In the genomic region with DNA sequence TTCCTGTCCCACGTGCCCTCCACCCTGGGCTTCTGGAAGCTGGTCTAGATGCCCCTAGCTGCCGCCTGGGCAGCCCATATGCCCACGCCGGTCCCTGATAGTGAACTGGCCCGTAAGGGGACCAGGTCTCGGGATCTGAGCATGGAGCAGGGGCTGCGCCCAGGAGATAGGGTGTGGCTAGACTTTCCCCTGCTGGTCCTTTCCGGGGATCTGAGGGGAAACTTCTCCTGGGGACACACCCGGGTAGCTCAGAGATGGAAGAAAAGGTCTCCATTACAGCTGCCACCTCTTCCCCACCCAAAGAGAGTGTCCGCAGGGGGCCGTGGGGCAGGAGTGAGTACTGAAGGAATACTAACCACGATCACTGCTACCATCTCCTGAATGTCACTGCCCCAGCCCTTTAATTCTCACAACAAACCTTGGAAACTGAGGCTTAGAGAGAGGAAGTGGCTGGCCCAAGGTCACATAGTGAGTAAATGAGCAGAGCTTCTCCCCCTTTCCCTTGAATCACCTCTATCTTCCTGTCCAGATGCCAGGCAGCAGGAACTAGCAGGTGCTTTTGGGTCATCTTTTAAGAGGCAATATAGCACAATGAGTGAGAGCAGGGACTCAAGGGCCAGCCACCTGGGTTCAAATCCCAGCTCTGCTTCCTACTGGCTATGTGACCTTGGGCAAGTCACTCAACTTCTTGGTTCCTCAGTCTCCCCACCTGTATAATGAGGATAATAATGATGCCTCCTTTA, we compare ENCODE assay signal across 18 cellular contexts. TPM values are rescaled to one million over a fixed set of nuclear protein-coding genes. Genes with fewer than 3 reads are reported as not detected.
A peak's percentile ranks its signal among the peaks of the same experiment; 100 is the strongest.
DNase-seq lines count a peak whose midpoint lies in the region; ATAC-seq and TF ChIP-seq lines count a peak whose summit lies in the region.
"Had no signal": no experiment of that assay in that cellular context is flagged by ENCODE, and none has a peak within 500 bp of the region (broad histone marks: within the 10 kb centered on the region; RNA-seq: fewer than 3 reads in every experiment).

No MANE protein-coding gene starts in this region.

- TF ChIP-seq CTCF in HEK293 (tag by site-specific recombination; IDR thresholded peaks at IDR 0.05) = no peak
- no peak for TF ChIP-seq CTCF in chondrocyte (IDR thresholded peaks at IDR 0.05)

- H3K36me3 ChIP-seq in HEK293 (ENCODE audit: control insufficient read depth in 2 of 2, insufficient read depth in 1 of 2, low read length in 2 of 2) = no peaks in the 10 kb centered on the region
- H3K36me3 ChIP-seq: HAP-1 had no signal

- no peak overlapping the region for H3K4me3 ChIP-seq in HEK293 (ENCODE audit: low read depth, low read length)
- H3K4me3 ChIP-seq: HAP-1 had no signal

- H3K27me3 ChIP-seq in layer of hippocampus (ENCODE audit: control insufficient read depth, insufficient read depth, low read length) = no peaks in the 10 kb centered on the region

- H3K9me3 ChIP-seq in HEK293 (ENCODE audit: control insufficient read depth, insufficient read depth, low read depth, low read length) = no peaks in the 10 kb centered on the region
- H3K9me3 ChIP-seq: HAP-1 had no signal

- no peak overlapping the region for H3K27ac ChIP-seq in HEK293 (ENCODE audit: extremely low read depth, low read depth, low read length)
- peak overlapping the region; percentile 79 for H3K27ac ChIP-seq in layer of hippocampus (ENCODE audit: low read depth, low read length)
- H3K27ac ChIP-seq in temporal lobe (ENCODE audit: low read depth, low read length) = peak overlapping the region; percentile 92

- POLR2A ChIA-PET in HEK293 (lab: Yijun Ruan, JAX) = no interaction called here

- CTCF ChIA-PET in HEK293 (lab: Yijun Ruan, JAX) = interaction anchor here (0.6 to 1.5 kb wide), 6 partner anchors 12 to 485 kb away, joined by 3 to 4 read pairs (median 3); partner anchors contain the start of gene CCN5

- H3K27ac Mint-ChIP-seq in chondrocyte (ENCODE audit: unreplicated experiment) = peak overlapping the region; percentile 71
- H3K27ac Mint-ChIP-seq: activated T-cell treated with anti-CD3 and anti-CD28 coated beads, Interleukin-2, amount 50 U/mL, for 24 hours; CD4-positive, CD25-positive, alpha-beta regulatory T cell; natural killer cell had no signal

- no peaks in the 10 kb centered on the region for H3K4me1 ChIP-seq in HEK293 (ENCODE audit: control insufficient read depth, insufficient read depth, low read length)
- H3K4me1 ChIP-seq: HAP-1 had no signal

- DNase-seq in chondrocyte (ENCODE audit: low spot score) (no peak), SIG-M5 (lab: John Stamatoyannopoulos, UW) (no peak), ureter (ENCODE audit: low spot score) (no peak)
- no peak for DNase-seq in stimulated activated CD4-positive, alpha-beta T cell treated with anti-CD3 and anti-CD28 coated beads, Interleukin-12 subunit alpha, Interleukin-12 subunit beta, amount 100 ng/mL, for 4 hours
- DNase-seq: activated T-cell treated with anti-CD3 and anti-CD28 coated beads, Interleukin-2, amount 50 U/mL, for 24 hours; amniotic stem cell; CD4-positive, CD25-positive, alpha-beta regulatory T cell; kidney glomerular epithelial cell; natural killer cell; NCI-H1048; NCI-H226; T-helper 1 cell had no signal

- no peak overlapping the region for H3K4me3 Mint-ChIP-seq in chondrocyte (ENCODE audit: unreplicated experiment)
- H3K4me3 Mint-ChIP-seq: activated T-cell treated with anti-CD3 and anti-CD28 coated beads, Interleukin-2, amount 50 U/mL, for 24 hours; natural killer cell had no signal

- ATAC-seq in HG03378 (IDR thresholded peaks at IDR 0.05; ENCODE audit: unreplicated experiment) = no peak

- peaks cover 78% of the 10 kb centered on the region for H3K4me1 Mint-ChIP-seq in chondrocyte (ENCODE audit: low read depth)
- H3K4me1 Mint-ChIP-seq: CD4-positive, CD25-positive, alpha-beta regulatory T cell; natural killer cell had no signal

- H3K27me3 Mint-ChIP-seq in chondrocyte (ENCODE audit: low read depth) = no peaks in the 10 kb centered on the region
- H3K27me3 Mint-ChIP-seq: activated T-cell treated with anti-CD3 and anti-CD28 coated beads, Interleukin-2, amount 50 U/mL, for 24 hours had no signal

- H3K36me3 Mint-ChIP-seq in chondrocyte (ENCODE audit: low read depth) = no peaks in the 10 kb centered on the region
- H3K36me3 Mint-ChIP-seq: CD4-positive, CD25-positive, alpha-beta regulatory T cell; natural killer cell had no signal

- H3K9me3 Mint-ChIP-seq in chondrocyte (ENCODE audit: low read depth) = no peaks in the 10 kb centered on the region
- H3K9me3 Mint-ChIP-seq: activated T-cell treated with anti-CD3 and anti-CD28 coated beads, Interleukin-2, amount 50 U/mL, for 24 hours; CD4-positive, CD25-positive, alpha-beta regulatory T cell; natural killer cell had no signal

TF ChIP-seq in HEK293, 187 proteins besides CTCF, POLR2A, EP300 and RAD21:
- TF ChIP-seq KLF1 (tag by site-specific recombination; IDR thresholded peaks at IDR 0.05) (0 out of 2 replicates have a peak, but pooled peaks have one; percentile 36), ZNF341 (tag by site-specific recombination; IDR thresholded peaks at IDR 0.05; ENCODE audit: low read depth) (no peak), ZNF202 (tag by site-specific recombination; IDR thresholded peaks at IDR 0.05; ENCODE audit: borderline replicate concordance) (no peak)

RNA-seq across cellular contexts. Expression of gene CCN5, which starts 11.8 kb away (rescaled TPM):
- 1.6 to 1.7 TPM (median 1.7 TPM) in 3 replicates for total RNA-seq in chondrocyte
- total RNA-seq in temporal lobe = not detected
- total RNA-seq in ureter = 1.1 TPM
- total RNA-seq: CD4-positive, CD25-positive, alpha-beta regulatory T cell; glomerular endothelial cell; natural killer cell had no signal

RNA-seq across cellular contexts. Expression of gene KCNK15, which starts 42.3 kb away (rescaled TPM):
- total RNA-seq in chondrocyte (0.59 to 1.6 TPM (median 0.77 TPM) in 3 replicates), temporal lobe (not detected), ureter (3.4 TPM)
- total RNA-seq: CD4-positive, CD25-positive, alpha-beta regulatory T cell; natural killer cell had no signal

RNA-seq across cellular contexts. Expression of gene ADA, which starts 51.9 kb away (rescaled TPM):
- total RNA-seq in chondrocyte = 10.6 to 12.1 TPM (median 11.4 TPM) in 3 replicates
- 1.5 TPM for total RNA-seq in temporal lobe
- total RNA-seq in ureter = 3.6 TPM
